ENCODE assay signal across 1 cellular context in genomic region chr22:21014202-21015050, GRCh38.
TF ChIP-seq lines count a peak whose summit lies in the region.

No MANE protein-coding gene starts in this region.

TF ChIP-seq in K562, 482 proteins besides CTCF, POLR2A, EP300 and RAD21 (continued from another document and continues in another):
- TF ChIP-seq BHLHE40 (IDR thresholded peaks at IDR 0.05; ENCODE audit: low read length) (peak; percentile 90), ZNF707 (CRISPR knock-in tag; conservative IDR thresholded peaks at IDR 0.05) (no peak), ELF4 (CRISPR knock-in tag; IDR thresholded peaks at IDR 0.05) (peak; percentile 99), MXD1 (CRISPR knock-in tag; IDR thresholded peaks at IDR 0.05; ENCODE audit: borderline replicate concordance, poor library complexity, severe bottlenecking) (no peak), LEF1 (IDR thresholded peaks at IDR 0.05) (no peak), FIP1L1 (IDR thresholded peaks at IDR 0.05; ENCODE audit: low read depth, low read length, poor library complexity, severe bottlenecking) (no peak), IRF2 (CRISPR knock-in tag; IDR thresholded peaks at IDR 0.05) (no peak), TRIM24 (IDR thresholded peaks at IDR 0.05) (no peak), E4F1 (CRISPR knock-in tag; IDR thresholded peaks at IDR 0.05; ENCODE audit: borderline replicate concordance) (peak; percentile 85; the same call in 1 of the 2 replicates), ZNF830 (CRISPR knock-in tag; IDR thresholded peaks at IDR 0.05) (peak; percentile 98), ARHGAP35 (IDR thresholded peaks at IDR 0.05; ENCODE audit: partially characterized antibody) (no peak), YY1 (IDR thresholded peaks at IDR 0.05; ENCODE audit: borderline replicate concordance in 1 of 3, control insufficient read depth in 1 of 3, extremely low read depth in 1 of 3, insufficient read depth in 3 of 3, insufficient read length in 1 of 3, insufficient replicate concordance in 2 of 3, low read depth in 1 of 3, low read length in 2 of 3) (peak in 1 of 3 experiments; percentile 81), ZNF212 (CRISPR knock-in tag; IDR thresholded peaks at IDR 0.05) (no peak; the same call in 1 of the 2 replicates), NFIC (IDR thresholded peaks at IDR 0.05) (no peak), PRPF4 (IDR thresholded peaks at IDR 0.05; ENCODE audit: insufficient read depth, low read depth, low read length, poor library complexity, severe bottlenecking) (no peak), STAT5B (CRISPR knock-in tag; IDR thresholded peaks at IDR 0.05) (no peak), HDGF (IDR thresholded peaks at IDR 0.05) (no peak), ZKSCAN8 (CRISPR knock-in tag; IDR thresholded peaks at IDR 0.05) (no peak), ZNF280B (CRISPR knock-in tag; IDR thresholded peaks at IDR 0.05) (no peak), SP2 (IDR thresholded peaks at IDR 0.05; ENCODE audit: extremely low read depth, low read depth, low read length, poor library complexity, severe bottlenecking) (peak; percentile 49), ZNF408 (CRISPR knock-in tag; IDR thresholded peaks at IDR 0.05; ENCODE audit: low read depth) (no peak), ZBTB7A (IDR thresholded peaks at IDR 0.05; ENCODE audit: borderline replicate concordance, control insufficient read depth, low read depth, low read length) (no peak), ATF4 (CRISPR knock-in tag; IDR thresholded peaks at IDR 0.05) (peak; percentile 61; the same call in 1 of the 2 replicates), E2F4 (CRISPR knock-in tag; IDR thresholded peaks at IDR 0.05; ENCODE audit: low read depth) (no peak), NR4A1 (CRISPR knock-in tag; IDR thresholded peaks at IDR 0.05) (peak; percentile 98), NR4A1 (tag; IDR thresholded peaks at IDR 0.05) (peak; percentile 85; the same call in 1 of the 2 replicates), NFRKB (IDR thresholded peaks at IDR 0.05; ENCODE audit: low read depth) (no peak), KLF6 (CRISPR knock-in tag; IDR thresholded peaks at IDR 0.05; ENCODE audit: borderline replicate concordance) (peak; percentile 91; the same call in 1 of the 2 replicates), FOS (IDR thresholded peaks at IDR 0.05; ENCODE audit: extremely low read depth, insufficient read length) (no peak), SRSF9 (IDR thresholded peaks at IDR 0.05; ENCODE audit: borderline replicate concordance, low read depth, low read length) (no peak), FOXM1 (IDR thresholded peaks at IDR 0.05; ENCODE audit: low read depth) (no peak), FOXM1 (CRISPR knock-in tag; IDR thresholded peaks at IDR 0.05; ENCODE audit: low read depth) (no peak), GABPA (tag; conservative IDR thresholded peaks at IDR 0.05; ENCODE audit: low read depth) (no peak), SNAPC5 (CRISPR knock-in tag; IDR thresholded peaks at IDR 0.05) (no peak), ZNF431 (CRISPR knock-in tag; IDR thresholded peaks at IDR 0.05) (no peak), ZNF436 (CRISPR knock-in tag; IDR thresholded peaks at IDR 0.05) (no peak), TOE1 (IDR thresholded peaks at IDR 0.05; ENCODE audit: borderline replicate concordance) (no peak), TOE1 (CRISPR knock-in tag; IDR thresholded peaks at IDR 0.05; ENCODE audit: borderline replicate concordance, low read depth) (no peak), ZKSCAN3 (CRISPR knock-in tag; IDR thresholded peaks at IDR 0.05) (no peak), THAP12 (CRISPR knock-in tag; IDR thresholded peaks at IDR 0.05) (peak; percentile 41; the same call in 1 of the 2 replicates), SMAD4 (CRISPR knock-in tag; conservative IDR thresholded peaks at IDR 0.05) (peak; percentile 100), ZBTB40 (IDR thresholded peaks at IDR 0.05) (no peak), ZBTB40 (CRISPR knock-in tag; IDR thresholded peaks at IDR 0.05) (no peak), MAFG (tag; conservative IDR thresholded peaks at IDR 0.05) (no peak), PREB (CRISPR knock-in tag; IDR thresholded peaks at IDR 0.05) (no peak), LARP7 (IDR thresholded peaks at IDR 0.05) (no peak)
